ENCODE assay signal across 9 cellular contexts in the genomic region with DNA sequence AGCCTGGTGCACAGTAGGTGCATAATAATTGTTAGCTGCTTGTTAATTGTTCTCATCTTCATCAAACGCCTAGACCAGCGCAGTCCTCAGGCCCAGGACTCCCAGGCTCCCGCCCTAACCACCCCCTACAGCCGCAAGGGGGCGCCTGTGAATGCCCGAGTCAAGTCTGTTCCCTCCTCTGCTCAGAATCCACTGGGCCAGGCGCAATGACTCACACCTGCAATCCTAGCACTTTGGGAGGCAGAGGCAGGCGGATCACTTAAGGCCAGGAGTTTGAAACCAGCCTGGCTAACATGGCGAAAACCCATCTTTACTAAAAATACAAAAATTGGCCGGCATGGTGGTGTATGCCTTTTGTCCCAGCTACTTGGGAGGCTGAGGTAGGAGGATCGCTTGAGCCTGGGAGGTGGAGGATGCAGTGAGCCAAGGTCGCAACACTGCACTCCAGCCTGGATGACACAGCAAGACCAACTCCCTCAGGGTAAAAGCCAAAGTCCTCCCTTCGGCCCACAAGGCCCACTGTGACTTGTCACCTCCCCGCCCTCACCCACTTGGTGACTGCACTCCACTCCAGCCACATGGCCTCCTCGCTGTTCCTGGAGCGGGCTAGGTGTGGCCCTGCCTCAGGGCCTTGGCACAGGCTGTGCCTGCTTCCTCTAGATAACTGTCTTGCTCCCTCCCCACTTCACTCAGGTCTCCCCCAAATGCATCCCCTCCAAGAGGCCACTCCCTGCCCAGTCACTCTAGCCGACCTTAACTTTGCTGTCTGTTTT. TPM values are rescaled to one million over a fixed set of nuclear protein-coding genes. Genes with fewer than 3 reads are reported as not detected.
DNase-seq lines count a peak whose midpoint lies in the region; ATAC-seq and TF ChIP-seq lines count a peak whose summit lies in the region.
"Had no signal": no experiment of that assay in that cellular context is flagged by ENCODE, and none has a peak within 500 bp of the region (broad histone marks: within the 10 kb centered on the region; RNA-seq: fewer than 3 reads in every experiment).

No MANE protein-coding gene starts in this region.

- no peak overlapping the region for H3K4me3 ChIP-seq in BJ (ENCODE audit: low read depth, low read length)
- H3K4me3 ChIP-seq in SJCRH30 = no peak overlapping the region
- H3K4me3 ChIP-seq in psoas muscle = no peak overlapping the region

- 72 to 76% (median 74%) methylated on average over 17 of the region's 17 CpGs for WGBS in psoas muscle, 3 donors

- CTCF ChIA-PET in BJ (lab: Yijun Ruan, JAX) = interaction anchor here (0.9 to 4.5 kb wide), 7 partner anchors 12 to 92 kb away, joined by 3 to 22 read pairs (median 4); a partner anchor contains a TSS

- H3K4me1 ChIP-seq in SJCRH30 (no peaks in the 10 kb centered on the region), psoas muscle (no peaks in the 10 kb centered on the region)

- H3K27ac ChIP-seq in SJCRH30 (no peak overlapping the region), psoas muscle (no peak overlapping the region)

- peak; percentile 24 for DNase-seq in BJ (ENCODE audit: low read depth)
- DNase-seq in HK-2 (ENCODE audit: unreplicated experiment) = peak; percentile 85
- peak; percentile 52 to 64 for DNase-seq in SJCRH30
- peak; percentile 27 for DNase-seq in activated effector memory CD4-positive, alpha-beta T cell treated with Interleukin-2 at 50 U/mL for 16 hours
- DNase-seq in glomerular endothelial cell (ENCODE audit: extremely low read depth, low read depth, low spot score) = peak; percentile 25
- peak; percentile 70 to 84 for DNase-seq in psoas muscle

- H3K9me3 ChIP-seq in SJCRH30 (replicated peaks) (no peaks in the 10 kb centered on the region), psoas muscle (no peaks in the 10 kb centered on the region)

- H3K27me3 ChIP-seq in BJ (ENCODE audit: control insufficient read depth, insufficient read depth, low read length) = no peaks in the 10 kb centered on the region
- no peaks in the 10 kb centered on the region for H3K27me3 ChIP-seq in SJCRH30
- no peaks in the 10 kb centered on the region for H3K27me3 ChIP-seq in psoas muscle (ENCODE audit: insufficient read depth in 3 of 3, low read length in 2 of 3)

- TF ChIP-seq CTCF in BJ (IDR thresholded peaks at IDR 0.05; ENCODE audit: insufficient read depth, low read depth, low read length) = peak; percentile 84
- TF ChIP-seq CTCF in psoas muscle (IDR thresholded peaks at IDR 0.05) = peak; percentile 50

- ATAC-seq in psoas muscle (peak; percentile 52 to 82 (median 72)), GM18861 (IDR thresholded peaks at IDR 0.05; ENCODE audit: unreplicated experiment) (no peak), HG03045 (IDR thresholded peaks at IDR 0.05; ENCODE audit: unreplicated experiment) (no peak)

- intact Hi-C loops in psoas muscle (cut with DNase I) = loop anchor here in 1 of 2 donors (5.0 kb wide), 1 partner anchor 91 kb away; no protein-coding TSS in a partner anchor

- POLR2A ChIA-PET in BJ (lab: Charles Lee) = no interaction called here

- H3K36me3 ChIP-seq in BJ (ENCODE audit: control insufficient read depth, insufficient read depth, low read length) = peaks cover 6% of the 10 kb centered on the region
- H3K36me3 ChIP-seq in SJCRH30 = no peaks in the 10 kb centered on the region
- peaks cover 0 to 47% of the 10 kb centered on the region in 2 donors for H3K36me3 ChIP-seq in psoas muscle (ENCODE audit: insufficient read depth in 1 of 2, low read depth in 1 of 2)

RNA-seq across cellular contexts. Expression of a gene that starts 9.1 kb away (rescaled TPM):
- polyA plus RNA-seq in BJ (2011; rRNA removed) = 3.1 and 4.6 TPM in 2 replicates
- polyA minus RNA-seq in BJ (2011; rRNA and poly(A)+ RNA removed) = 2.7 and 6.5 TPM in 2 replicates
- total RNA-seq in SJCRH30 (2014; rRNA removed; shearing (Covaris generic)) = 2.8 and 3.5 TPM in 2 replicates
- total RNA-seq in glomerular endothelial cell = 5.0 and 9.6 TPM in 2 replicates
- 10 to 100 TPM in 1 of 4 donors, 1 to 10 TPM in 3; 5.7 to 11.5 (median 7.3) TPM for total RNA-seq in psoas muscle
- polyA plus RNA-seq in psoas muscle = 1 to 10 TPM; 4.0 to 6.5 (median 5.3) TPM

RNA-seq across cellular contexts. Expression of a gene that starts 15.7 kb away (rescaled TPM):
- polyA plus RNA-seq in BJ (2011; rRNA removed) = not detected in 2 replicates
- not detected in 2 replicates for polyA minus RNA-seq in BJ (2011; rRNA and poly(A)+ RNA removed)
- not detected in 2 replicates for total RNA-seq in SJCRH30 (2014; rRNA removed; shearing (Covaris generic))
- not detected in 2 replicates for total RNA-seq in glomerular endothelial cell
- not detected for total RNA-seq in psoas muscle
- under 1 TPM in 1 of 3 donors, not detected in 2; 0.03 TPM for polyA plus RNA-seq in psoas muscle
- total RNA-seq: subcutaneous adipose tissue had no signal

RNA-seq across cellular contexts. Expression of a gene that starts 32.4 kb away (rescaled TPM):
- polyA plus RNA-seq in BJ (2011; rRNA removed) (30.9 and 45.2 TPM in 2 replicates), psoas muscle (100 to 1,000 TPM; 136 to 196 (median 162) TPM)
- 27.9 and 46.4 TPM in 2 replicates for polyA minus RNA-seq in BJ (2011; rRNA and poly(A)+ RNA removed)
- total RNA-seq in SJCRH30 (2014; rRNA removed; shearing (Covaris generic)) = 22.3 and 22.6 TPM in 2 replicates
- total RNA-seq in glomerular endothelial cell (24.9 and 25.3 TPM in 2 replicates), psoas muscle (100 to 1,000 TPM in 2 of 4 donors, 10 to 100 TPM in 2; 84.3 to 113 (median 101) TPM)

RNA-seq across cellular contexts. Expression of a gene that starts 42.1 kb away (rescaled TPM):
- polyA plus RNA-seq in BJ (2011; rRNA removed) = 227 and 267 TPM in 2 replicates
- polyA minus RNA-seq in BJ (2011; rRNA and poly(A)+ RNA removed) = 49.6 and 65.5 TPM in 2 replicates
- 1.4 TPM in 2 replicates for total RNA-seq in SJCRH30 (2014; rRNA removed; shearing (Covaris generic))
- total RNA-seq in glomerular endothelial cell = 11.7 and 13.4 TPM in 2 replicates
- total RNA-seq in psoas muscle = 10 to 100 TPM in 1 of 4 donors, 1 to 10 TPM in 3; 1.9 to 11.9 (median 5.6) TPM
- polyA plus RNA-seq in psoas muscle = 10 to 100 TPM in 1 of 3 donors, 1 to 10 TPM in 2; 4.4 to 11.0 (median 5.7) TPM

Comparison
In these comparisons a context has a peak if more than half of its experiments do, and no peak if none do; other contexts are left out.
1. DNase-seq: peak in every context shown above with its lines; median percentile 85 in HK-2; 77 in psoas muscle; 58 in SJCRH30; 27 in activated effector memory CD4-positive, alpha-beta T cell treated with Interleukin-2 at 50 U/mL for 16 hours; 25 in glomerular endothelial cell; 24 in BJ.
2. ATAC-seq: peak in psoas muscle (4 of 4); none in GM18861 (single experiment) and HG03045 (single experiment).